Comparison of ENCODE assay signal across 1 cellular context in the genomic region with DNA sequence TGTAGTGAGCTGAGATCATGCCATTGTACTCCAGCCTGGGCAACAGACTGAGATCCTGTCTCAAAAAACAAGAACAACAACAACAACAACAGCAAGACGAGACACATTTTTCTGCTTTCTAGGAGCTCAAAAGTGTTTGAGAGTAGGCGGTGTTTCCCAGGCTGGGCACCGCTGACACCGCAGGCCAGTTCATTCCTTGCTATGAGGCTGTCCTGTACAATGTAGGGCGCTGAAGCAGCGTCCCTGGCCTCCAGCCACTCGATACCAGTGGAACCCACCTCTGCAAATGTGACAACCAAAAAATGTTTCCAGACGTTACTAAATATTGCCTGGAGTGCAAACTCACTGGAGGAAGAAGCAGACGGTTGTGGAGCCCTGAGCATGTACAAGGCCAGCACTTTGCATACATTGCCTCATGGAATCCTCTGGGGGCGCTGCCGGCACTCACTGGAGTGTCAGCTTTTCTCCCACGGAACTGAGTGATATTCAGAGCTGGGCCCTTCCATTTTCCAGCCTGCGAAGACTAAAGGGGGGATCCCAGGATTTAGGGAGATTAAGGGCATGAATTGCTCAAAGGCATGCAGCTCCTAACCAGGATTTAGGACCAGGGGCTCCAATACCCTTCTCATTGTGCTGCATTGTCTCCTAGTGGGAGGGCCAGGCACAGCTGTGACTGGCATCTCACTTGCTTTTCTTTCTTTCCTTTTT.
TF ChIP-seq lines count a peak whose summit lies in the region.

No MANE protein-coding gene starts in this region.

TF ChIP-seq in HEK293, 187 proteins besides CTCF, POLR2A, EP300 and RAD21 (continued from another document):
- TF ChIP-seq, protein P1, sequence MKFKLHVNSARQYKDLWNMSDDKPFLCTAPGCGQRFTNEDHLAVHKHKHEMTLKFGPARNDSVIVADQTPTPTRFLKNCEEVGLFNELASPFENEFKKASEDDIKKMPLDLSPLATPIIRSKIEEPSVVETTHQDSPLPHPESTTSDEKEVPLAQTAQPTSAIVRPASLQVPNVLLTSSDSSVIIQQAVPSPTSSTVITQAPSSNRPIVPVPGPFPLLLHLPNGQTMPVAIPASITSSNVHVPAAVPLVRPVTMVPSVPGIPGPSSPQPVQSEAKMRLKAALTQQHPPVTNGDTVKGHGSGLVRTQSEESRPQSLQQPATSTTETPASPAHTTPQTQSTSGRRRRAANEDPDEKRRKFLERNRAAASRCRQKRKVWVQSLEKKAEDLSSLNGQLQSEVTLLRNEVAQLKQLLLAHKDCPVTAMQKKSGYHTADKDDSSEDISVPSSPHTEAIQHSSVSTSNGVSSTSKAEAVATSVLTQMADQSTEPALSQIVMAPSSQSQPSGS (tag by site-specific recombination; IDR thresholded peaks at IDR 0.05; ENCODE audit: low read depth) = no peak
- TF ChIP-seq ZNF335 (tag by site-specific recombination; conservative IDR thresholded peaks at IDR 0.05) (0 out of 2 replicates have a peak, but pooled peaks have one; percentile 16), ZNF600 (tag by site-specific recombination; IDR thresholded peaks at IDR 0.05) (0 out of 2 replicates have a peak, but pooled peaks have one; percentile 13), IKZF3 (tag by site-specific recombination; IDR thresholded peaks at IDR 0.05) (peak; percentile 58), REPIN1 (tag by site-specific recombination; IDR thresholded peaks at IDR 0.05; ENCODE audit: low read depth) (no peak), ZNF610 (tag by site-specific recombination; IDR thresholded peaks at IDR 0.05; ENCODE audit: borderline replicate concordance) (no peak), ZNF654 (tag by site-specific recombination; IDR thresholded peaks at IDR 0.05; ENCODE audit: low read depth) (no peak), ZBTB17 (tag by site-specific recombination; IDR thresholded peaks at IDR 0.05) (peak; percentile 66), ZNF37A (tag by site-specific recombination; IDR thresholded peaks at IDR 0.05) (no peak), ZNF341 (tag by site-specific recombination; IDR thresholded peaks at IDR 0.05; ENCODE audit: low read depth) (0 out of 2 replicates have a peak, but pooled peaks have one; percentile 15), GLI4 (tag by site-specific recombination; IDR thresholded peaks at IDR 0.05) (no peak), SALL2 (tag by site-specific recombination; IDR thresholded peaks at IDR 0.05; ENCODE audit: borderline replicate concordance) (no peak), ZNF629 (tag by site-specific recombination; IDR thresholded peaks at IDR 0.05) (no peak), ZNF202 (tag by site-specific recombination; IDR thresholded peaks at IDR 0.05; ENCODE audit: borderline replicate concordance) (no peak), ZNF76 (tag by site-specific recombination; IDR thresholded peaks at IDR 0.05; ENCODE audit: borderline replicate concordance, low read depth) (no peak), ZFHX2 (tag by site-specific recombination; conservative IDR thresholded peaks at IDR 0.05) (no peak), ZNF549 (tag by site-specific recombination; IDR thresholded peaks at IDR 0.05) (no peak), ZNF701 (tag by site-specific recombination; IDR thresholded peaks at IDR 0.05) (peak; percentile 99)
- TF ChIP-seq, protein P2, sequence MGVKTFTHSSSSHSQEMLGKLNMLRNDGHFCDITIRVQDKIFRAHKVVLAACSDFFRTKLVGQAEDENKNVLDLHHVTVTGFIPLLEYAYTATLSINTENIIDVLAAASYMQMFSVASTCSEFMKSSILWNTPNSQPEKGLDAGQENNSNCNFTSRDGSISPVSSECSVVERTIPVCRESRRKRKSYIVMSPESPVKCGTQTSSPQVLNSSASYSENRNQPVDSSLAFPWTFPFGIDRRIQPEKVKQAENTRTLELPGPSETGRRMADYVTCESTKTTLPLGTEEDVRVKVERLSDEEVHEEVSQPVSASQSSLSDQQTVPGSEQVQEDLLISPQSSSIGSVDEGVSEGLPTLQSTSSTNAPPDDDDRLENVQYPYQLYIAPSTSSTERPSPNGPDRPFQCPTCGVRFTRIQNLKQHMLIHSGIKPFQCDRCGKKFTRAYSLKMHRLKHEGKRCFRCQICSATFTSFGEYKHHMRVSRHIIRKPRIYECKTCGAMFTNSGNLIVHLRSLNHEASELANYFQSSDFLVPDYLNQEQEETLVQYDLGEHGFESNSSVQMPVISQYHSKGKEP (tag by site-specific recombination; IDR thresholded peaks at IDR 0.05) = no peak
- TF ChIP-seq, protein P3, sequence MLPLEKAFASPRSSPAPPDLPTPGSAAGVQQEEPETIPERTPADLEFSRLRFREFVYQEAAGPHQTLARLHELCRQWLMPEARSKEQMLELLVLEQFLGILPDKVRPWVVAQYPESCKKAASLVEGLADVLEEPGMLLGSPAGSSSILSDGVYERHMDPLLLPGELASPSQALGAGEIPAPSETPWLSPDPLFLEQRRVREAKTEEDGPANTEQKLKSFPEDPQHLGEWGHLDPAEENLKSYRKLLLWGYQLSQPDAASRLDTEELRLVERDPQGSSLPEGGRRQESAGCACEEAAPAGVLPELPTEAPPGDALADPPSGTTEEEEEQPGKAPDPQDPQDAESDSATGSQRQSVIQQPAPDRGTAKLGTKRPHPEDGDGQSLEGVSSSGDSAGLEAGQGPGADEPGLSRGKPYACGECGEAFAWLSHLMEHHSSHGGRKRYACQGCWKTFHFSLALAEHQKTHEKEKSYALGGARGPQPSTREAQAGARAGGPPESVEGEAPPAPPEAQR (tag by site-specific recombination; IDR thresholded peaks at IDR 0.05) = no peak
- TF ChIP-seq, protein P4, sequence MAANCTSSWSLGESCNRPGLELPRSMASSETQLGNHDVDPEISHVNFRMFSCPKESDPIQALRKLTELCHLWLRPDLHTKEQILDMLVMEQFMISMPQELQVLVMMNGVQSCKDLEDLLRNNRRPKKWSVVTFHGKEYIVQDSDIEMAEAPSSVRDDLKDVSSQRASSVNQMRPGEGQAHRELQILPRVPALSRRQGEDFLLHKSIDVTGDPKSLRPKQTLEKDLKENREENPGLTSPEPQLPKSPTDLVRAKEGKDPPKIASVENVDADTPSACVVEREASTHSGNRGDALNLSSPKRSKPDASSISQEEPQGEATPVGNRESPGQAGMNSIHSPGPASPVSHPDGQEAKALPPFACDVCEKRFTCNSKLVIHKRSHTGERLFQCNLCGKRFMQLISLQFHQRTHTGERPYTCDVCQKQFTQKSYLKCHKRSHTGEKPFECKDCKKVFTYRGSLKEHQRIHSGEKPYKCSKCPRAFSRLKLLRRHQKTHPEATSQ (tag by site-specific recombination; IDR thresholded peaks at IDR 0.05) = no peak
- TF ChIP-seq, protein P5, sequence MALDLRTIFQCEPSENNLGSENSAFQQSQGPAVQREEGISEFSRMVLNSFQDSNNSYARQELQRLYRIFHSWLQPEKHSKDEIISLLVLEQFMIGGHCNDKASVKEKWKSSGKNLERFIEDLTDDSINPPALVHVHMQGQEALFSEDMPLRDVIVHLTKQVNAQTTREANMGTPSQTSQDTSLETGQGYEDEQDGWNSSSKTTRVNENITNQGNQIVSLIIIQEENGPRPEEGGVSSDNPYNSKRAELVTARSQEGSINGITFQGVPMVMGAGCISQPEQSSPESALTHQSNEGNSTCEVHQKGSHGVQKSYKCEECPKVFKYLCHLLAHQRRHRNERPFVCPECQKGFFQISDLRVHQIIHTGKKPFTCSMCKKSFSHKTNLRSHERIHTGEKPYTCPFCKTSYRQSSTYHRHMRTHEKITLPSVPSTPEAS (tag by site-specific recombination; IDR thresholded peaks at IDR 0.05) = no peak
- TF ChIP-seq, protein P6, sequence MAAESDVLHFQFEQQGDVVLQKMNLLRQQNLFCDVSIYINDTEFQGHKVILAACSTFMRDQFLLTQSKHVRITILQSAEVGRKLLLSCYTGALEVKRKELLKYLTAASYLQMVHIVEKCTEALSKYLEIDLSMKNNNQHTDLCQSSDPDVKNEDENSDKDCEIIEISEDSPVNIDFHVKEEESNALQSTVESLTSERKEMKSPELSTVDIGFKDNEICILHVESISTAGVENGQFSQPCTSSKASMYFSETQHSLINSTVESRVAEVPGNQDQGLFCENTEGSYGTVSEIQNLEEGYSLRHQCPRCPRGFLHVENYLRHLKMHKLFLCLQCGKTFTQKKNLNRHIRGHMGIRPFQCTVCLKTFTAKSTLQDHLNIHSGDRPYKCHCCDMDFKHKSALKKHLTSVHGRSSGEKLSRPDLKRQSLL (tag by site-specific recombination; IDR thresholded peaks at IDR 0.05) = no peak
- TF ChIP-seq, protein P7, sequence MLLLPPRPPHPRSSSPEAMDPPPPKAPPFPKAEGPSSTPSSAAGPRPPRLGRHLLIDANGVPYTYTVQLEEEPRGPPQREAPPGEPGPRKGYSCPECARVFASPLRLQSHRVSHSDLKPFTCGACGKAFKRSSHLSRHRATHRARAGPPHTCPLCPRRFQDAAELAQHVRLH (tag by site-specific recombination; IDR thresholded peaks at IDR 0.05) = no peak
- TF ChIP-seq, protein P8, sequence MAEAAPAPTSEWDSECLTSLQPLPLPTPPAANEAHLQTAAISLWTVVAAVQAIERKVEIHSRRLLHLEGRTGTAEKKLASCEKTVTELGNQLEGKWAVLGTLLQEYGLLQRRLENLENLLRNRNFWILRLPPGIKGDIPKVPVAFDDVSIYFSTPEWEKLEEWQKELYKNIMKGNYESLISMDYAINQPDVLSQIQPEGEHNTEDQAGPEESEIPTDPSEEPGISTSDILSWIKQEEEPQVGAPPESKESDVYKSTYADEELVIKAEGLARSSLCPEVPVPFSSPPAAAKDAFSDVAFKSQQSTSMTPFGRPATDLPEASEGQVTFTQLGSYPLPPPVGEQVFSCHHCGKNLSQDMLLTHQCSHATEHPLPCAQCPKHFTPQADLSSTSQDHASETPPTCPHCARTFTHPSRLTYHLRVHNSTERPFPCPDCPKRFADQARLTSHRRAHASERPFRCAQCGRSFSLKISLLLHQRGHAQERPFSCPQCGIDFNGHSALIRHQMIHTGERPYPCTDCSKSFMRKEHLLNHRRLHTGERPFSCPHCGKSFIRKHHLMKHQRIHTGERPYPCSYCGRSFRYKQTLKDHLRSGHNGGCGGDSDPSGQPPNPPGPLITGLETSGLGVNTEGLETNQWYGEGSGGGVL (tag by site-specific recombination; IDR thresholded peaks at IDR 0.05) = no peak
- TF ChIP-seq, protein P9, sequence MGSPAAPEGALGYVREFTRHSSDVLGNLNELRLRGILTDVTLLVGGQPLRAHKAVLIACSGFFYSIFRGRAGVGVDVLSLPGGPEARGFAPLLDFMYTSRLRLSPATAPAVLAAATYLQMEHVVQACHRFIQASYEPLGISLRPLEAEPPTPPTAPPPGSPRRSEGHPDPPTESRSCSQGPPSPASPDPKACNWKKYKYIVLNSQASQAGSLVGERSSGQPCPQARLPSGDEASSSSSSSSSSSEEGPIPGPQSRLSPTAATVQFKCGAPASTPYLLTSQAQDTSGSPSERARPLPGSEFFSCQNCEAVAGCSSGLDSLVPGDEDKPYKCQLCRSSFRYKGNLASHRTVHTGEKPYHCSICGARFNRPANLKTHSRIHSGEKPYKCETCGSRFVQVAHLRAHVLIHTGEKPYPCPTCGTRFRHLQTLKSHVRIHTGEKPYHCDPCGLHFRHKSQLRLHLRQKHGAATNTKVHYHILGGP (tag by site-specific recombination; IDR thresholded peaks at IDR 0.05) = peak; percentile 55; the same call in 1 of the 2 replicates
- TF ChIP-seq, protein P10, sequence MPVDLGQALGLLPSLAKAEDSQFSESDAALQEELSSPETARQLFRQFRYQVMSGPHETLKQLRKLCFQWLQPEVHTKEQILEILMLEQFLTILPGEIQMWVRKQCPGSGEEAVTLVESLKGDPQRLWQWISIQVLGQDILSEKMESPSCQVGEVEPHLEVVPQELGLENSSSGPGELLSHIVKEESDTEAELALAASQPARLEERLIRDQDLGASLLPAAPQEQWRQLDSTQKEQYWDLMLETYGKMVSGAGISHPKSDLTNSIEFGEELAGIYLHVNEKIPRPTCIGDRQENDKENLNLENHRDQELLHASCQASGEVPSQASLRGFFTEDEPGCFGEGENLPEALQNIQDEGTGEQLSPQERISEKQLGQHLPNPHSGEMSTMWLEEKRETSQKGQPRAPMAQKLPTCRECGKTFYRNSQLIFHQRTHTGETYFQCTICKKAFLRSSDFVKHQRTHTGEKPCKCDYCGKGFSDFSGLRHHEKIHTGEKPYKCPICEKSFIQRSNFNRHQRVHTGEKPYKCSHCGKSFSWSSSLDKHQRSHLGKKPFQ (tag by site-specific recombination; IDR thresholded peaks at IDR 0.05) = no peak
